In the genomic region with DNA sequence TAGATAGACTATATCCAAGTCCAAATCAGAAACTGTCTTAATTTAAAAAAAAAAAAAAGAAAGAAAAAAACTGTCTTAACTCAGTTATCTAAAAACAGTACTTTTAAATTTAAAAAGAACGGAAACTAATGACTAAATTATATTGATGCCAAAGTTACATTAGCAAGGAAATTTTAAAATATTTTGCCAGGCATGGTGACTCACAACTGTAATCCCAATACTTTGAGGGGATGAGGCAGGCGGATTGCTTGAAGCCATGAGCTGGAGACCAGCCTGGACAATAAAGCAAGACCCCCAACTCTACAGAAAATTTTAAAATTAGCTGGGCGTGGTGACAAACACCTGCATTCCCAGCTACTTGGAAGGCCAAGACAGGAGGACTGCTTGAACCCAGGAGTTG, we compare ENCODE assay signal across 17 cellular contexts. TPM values are rescaled to one million over a fixed set of nuclear protein-coding genes. Genes with fewer than 3 reads are reported as not detected.
DNase-seq lines count a peak whose midpoint lies in the region; ATAC-seq, FAIRE-seq and TF ChIP-seq lines count a peak whose summit lies in the region.
"Had no signal": no experiment of that assay in that cellular context is flagged by ENCODE, and none has a peak within 500 bp of the region (broad histone marks: within the 10 kb centered on the region; RNA-seq: fewer than 3 reads in every experiment).

No MANE protein-coding gene starts in this region.

- in situ Hi-C loops in GM12878 (cut with MboI), result no loop called here

- H3K4me2 ChIP-seq in GM12878 (ENCODE audit: control insufficient read depth, insufficient read depth), result no peak overlapping the region; the same call in 1 of the 2 replicates

- ATAC-seq in GM12878 (no peak), HG03565 (IDR thresholded peaks at IDR 0.05; ENCODE audit: unreplicated experiment) (no peak)

- DNase-seq in GM19239 (ENCODE audit: insufficient read length, low spot score) (no peak), GM12878 (ENCODE audit: low read depth, low spot score) (no peak), fibroblast of the aortic adventitia (ENCODE audit: low read depth) (peak; percentile 48), stromal cell of bone marrow (ENCODE audit: low read depth) (peak; percentile 34), AML-193 (lab: John Stamatoyannopoulos, UW) (no peak), 8988T (no peak)
- DNase-seq: CD4-positive, alpha-beta T cell; EL; H9; NCI-H1436; NCI-H2029; NCI-H2171; NCI-H446 had no signal

- no peak for TF ChIP-seq EP300 in GM12878 (IDR thresholded peaks at IDR 0.05; ENCODE audit: borderline replicate concordance in 1 of 2, control insufficient read depth in 1 of 2, low read depth in 2 of 2, low read length in 2 of 2)

- POLR2A ChIA-PET in GM12878 (lab: Charles Lee), result interaction anchor here (0.7 to 1.9 kb wide), 3 partner anchors 24 to 35 kb away, joined by 4 read pairs; no protein-coding TSS in a partner anchor

- H4K20me1 ChIP-seq in GM12878 (ENCODE audit: control insufficient read depth, insufficient read depth), result no peaks in the 10 kb centered on the region

- peaks cover 4% of the 10 kb centered on the region for H3K9me3 ChIP-seq in GM12878 (replicated peaks; ENCODE audit: control insufficient read depth, insufficient read depth, low read length)
- H3K9me3 ChIP-seq: SJSA1 had no signal

- TF ChIP-seq POLR2A in GM12878 (IDR thresholded peaks at IDR 0.05; ENCODE audit: low read depth, low read length), result no peak

- H3K4me3 ChIP-seq in GM12878, result no peak overlapping the region
- H3K4me3 ChIP-seq in fibroblast of the aortic adventitia (ENCODE audit: low read depth, low read length), result no peak overlapping the region
- H3K4me3 ChIP-seq: SJSA1 had no signal

- peaks cover 78% of the 10 kb centered on the region for H3K79me2 ChIP-seq in GM12878 (ENCODE audit: control insufficient read depth, insufficient read depth, low read length)

- no peak overlapping the region for H2AFZ ChIP-seq in GM12878 (ENCODE audit: control insufficient read depth, low read depth, low read length)

- peaks cover 14% of the 10 kb centered on the region; the same call in 1 of the 2 replicates for H3K4me1 ChIP-seq in GM12878 (ENCODE audit: control insufficient read depth, insufficient read depth, low read length)
- H3K4me1 ChIP-seq: SJSA1 had no signal

- intact Hi-C loops in GM12878 (cut with micrococcal nuclease; ENCODE audit: unreplicated experiment), result no loop called here

- BruUV-seq in GM12878 (replicated peaks; lab: Mats Ljungman, UMichigan), result no TSS peak

- no peak for TF ChIP-seq CTCF in GM12878 (IDR thresholded peaks at IDR 0.05 in 2 of 3, conservative IDR thresholded peaks at IDR 0.05 in 1 of 3; ENCODE audit: control insufficient read depth in 2 of 3, extremely low read depth in 1 of 3, insufficient read depth in 1 of 3, low read depth in 3 of 3, low read length in 3 of 3)
- TF ChIP-seq CTCF in fibroblast of the aortic adventitia (IDR thresholded peaks at IDR 0.05; ENCODE audit: insufficient read depth, low read length), result no peak

- FAIRE-seq in GM19239 (lab: Jason Lieb, UNC) (peak; percentile 26), GM12878 (lab: Jason Lieb, UNC) (no peak)
- FAIRE-seq: HTR-8/SVneo had no signal

- H3K9ac ChIP-seq in GM12878 (ENCODE audit: control insufficient read depth, insufficient read depth, low read length), result no peak overlapping the region

- RAD21 ChIA-PET in GM12878 (lab: Charles Lee; ENCODE audit: unreplicated experiment), result interaction anchor here (0.7 kb wide), 1 partner anchor 189 kb away, joined by 3 read pairs; no protein-coding TSS in a partner anchor

- no peaks in the 10 kb centered on the region; a peak in 3 of 4 replicates for H3K36me3 ChIP-seq in GM12878 (ENCODE audit: control insufficient read depth in 2 of 2, insufficient read depth in 2 of 2, low read length in 1 of 2)
- H3K36me3 ChIP-seq: SJSA1 had no signal

- SMC1A ChIA-PET in GM12878 (lab: Charles Lee; ENCODE audit: uncharacterized antibody, unreplicated experiment), result interaction anchor here (0.9 to 1.4 kb wide), 5 partner anchors 11 to 58 kb away, joined by 3 to 5 read pairs (median 3); no protein-coding TSS in a partner anchor

- H3K27ac ChIP-seq in GM12878 (ENCODE audit: control insufficient read depth, insufficient read depth), result peak overlapping the region; percentile 72; the same call in 1 of the 2 replicates
- H3K27ac ChIP-seq: HL-60, SJSA1 had no signal

- 96% methylated on average over 3 of the region's 3 CpGs for WGBS in GM12878 (ENCODE audit: insufficient coverage, insufficient replicate concordance, low lambda C conversion rate, missing lambda C conversion rate)

- TF ChIP-seq RAD21 in GM12878 (IDR thresholded peaks at IDR 0.05; ENCODE audit: insufficient read depth, low read depth, low read length), result no peak

- CTCF ChIA-PET in GM12878 (lab: Yijun Ruan, JAX), result interaction anchor here (0.8 kb wide), 1 partner anchor 8 kb away, joined by 3 read pairs; no protein-coding TSS in a partner anchor

- no peaks in the 10 kb centered on the region for H3K27me3 ChIP-seq in GM12878 (replicated peaks in 1 of 2; ENCODE audit: control insufficient read depth in 2 of 2, insufficient read depth in 2 of 2, low read length in 1 of 2)
- H3K27me3 ChIP-seq: SJSA1 had no signal

TF ChIP-seq in GM12878, 131 proteins besides CTCF, POLR2A, EP300 and RAD21 (continues in another document):
- no peak for TF ChIP-seq SMAD5 (IDR thresholded peaks at IDR 0.05; ENCODE audit: low read depth)
- TF ChIP-seq ZSCAN29 (IDR thresholded peaks at IDR 0.05), result no peak
- TF ChIP-seq BRCA1 (IDR thresholded peaks at IDR 0.05; ENCODE audit: low read depth, low read length), result no peak
- TF ChIP-seq RBBP5 (conservative IDR thresholded peaks at IDR 0.05), result no peak
- no peak for TF ChIP-seq FOS (IDR thresholded peaks at IDR 0.05; ENCODE audit: borderline replicate concordance, extremely low read depth, insufficient read length)
- no peak for TF ChIP-seq PKNOX1 (IDR thresholded peaks at IDR 0.05)

RNA-seq across cellular contexts. Expression of gene MEMO1, which starts 30.8 kb away (rescaled TPM):
- total RNA-seq in GM12878 (2013; cell fraction: nucleolus; rRNA removed), result 61.0 and 68.9 TPM in 2 replicates
- total RNA-seq in GM12878 (2014; rRNA removed), result 39.5 and 39.8 TPM in 2 replicates
- 62.6 and 66.1 TPM in 2 replicates for total RNA-seq in GM12878 (2014; rRNA removed; fragmentation: Illumina TruSeq; extraction: Trizol)
- total RNA-seq in GM12878 (2021), result 66.7 and 68.4 TPM in 2 replicates
- polyA plus RNA-seq in GM12878 (2011; ENCODE audit: low read depth), result 37.4 TPM
- polyA plus RNA-seq in GM12878 (2011; rRNA removed), result 79.6 and 91.7 TPM in 2 replicates
- polyA plus RNA-seq in GM12878 (2011; cell fraction: cytosol; rRNA removed), result 37.9 and 50.4 TPM in 2 replicates
- polyA plus RNA-seq in GM12878 (2011; cell fraction: nucleus; rRNA removed), result 44.6 and 47.1 TPM in 2 replicates
- 42.1 and 51.1 TPM in 2 replicates for polyA plus RNA-seq in GM12878 (2012)
- 67.7 and 70.4 TPM in 2 replicates for polyA plus RNA-seq in GM12878 (2014; fragmentation: Illumina TruSeq; extraction: Trizol)
- polyA plus RNA-seq in GM12878 (2014; fragmentation: Nextera tagmentation; extraction: Ambion mirVana), result 10 to 100 TPM; 73.9 to 99.1 TPM
- polyA plus RNA-seq in GM12878 (2014; rRNA removed), result 69.6 and 74.9 TPM in 2 replicates
- polyA plus RNA-seq in GM12878 (2016; fragmentation: Nextera tagmentation; extraction: Ambion mirVana), result 10 to 100 TPM; 68.2 to 79.9 TPM
- polyA minus RNA-seq in GM12878 (2011; rRNA and poly(A)+ RNA removed), result 58.7 and 61.4 TPM in 2 replicates
- polyA minus RNA-seq in GM12878 (2011; cell fraction: cytosol; rRNA and poly(A)+ RNA removed), result 21.1 and 23.0 TPM in 2 replicates
- polyA minus RNA-seq in GM12878 (2011; cell fraction: nucleus; rRNA and poly(A)+ RNA removed), result 24.7 and 40.9 TPM in 2 replicates
- 5.6 and 41.2 TPM in 2 replicates for total RNA-seq in fibroblast of the aortic adventitia (ENCODE audit: low replicate concordance)

RNA-seq across cellular contexts. Expression of gene DPY30, which starts 59.6 kb away (rescaled TPM):
- 15.5 and 23.9 TPM in 2 replicates for total RNA-seq in GM12878 (2013; cell fraction: nucleolus; rRNA removed)
- total RNA-seq in GM12878 (2014; rRNA removed) (45.8 and 55.9 TPM in 2 replicates), GM12878 (2014; rRNA removed; fragmentation: Illumina TruSeq; extraction: Trizol) (65.3 and 68.6 TPM in 2 replicates), GM12878 (2021) (50.3 and 55.9 TPM in 2 replicates), fibroblast of the aortic adventitia (ENCODE audit: low replicate concordance) (43.6 and 77.6 TPM in 2 replicates)
- polyA plus RNA-seq in GM12878 (2011; ENCODE audit: low read depth), result 96.5 TPM
- polyA plus RNA-seq in GM12878 (2011; rRNA removed) (95.0 and 148 TPM in 2 replicates), GM12878 (2014; fragmentation: Illumina TruSeq; extraction: Trizol) (83.4 and 103 TPM in 2 replicates), GM12878 (2014; fragmentation: Nextera tagmentation; extraction: Ambion mirVana) (100 to 1,000 TPM; 287 to 307 TPM), GM12878 (2014; rRNA removed) (49.9 and 63.9 TPM in 2 replicates), GM12878 (2016; fragmentation: Nextera tagmentation; extraction: Ambion mirVana) (100 to 1,000 TPM; 149 to 161 TPM)
- polyA plus RNA-seq in GM12878 (2011; cell fraction: cytosol; rRNA removed), result 45.6 and 58.0 TPM in 2 replicates
- polyA plus RNA-seq in GM12878 (2011; cell fraction: nucleus; rRNA removed), result 33.2 and 38.4 TPM in 2 replicates
- 72.7 and 80.4 TPM in 2 replicates for polyA plus RNA-seq in GM12878 (2012)
- 19.8 and 22.3 TPM in 2 replicates for polyA minus RNA-seq in GM12878 (2011; rRNA and poly(A)+ RNA removed)
- polyA minus RNA-seq in GM12878 (2011; cell fraction: cytosol; rRNA and poly(A)+ RNA removed), result 11.8 and 13.4 TPM in 2 replicates
- polyA minus RNA-seq in GM12878 (2011; cell fraction: nucleus; rRNA and poly(A)+ RNA removed), result 6.3 and 7.6 TPM in 2 replicates

Comparison
In these comparisons a context has a peak if more than half of its experiments do, and no peak if none do; other contexts are left out.
1. DNase-seq: peak in fibroblast of the aortic adventitia (single experiment) and stromal cell of bone marrow (single experiment); none in GM19239 (single experiment), GM12878 (single experiment), AML-193 (0 of 2) and 8988T (single experiment).